In the genomic region with DNA sequence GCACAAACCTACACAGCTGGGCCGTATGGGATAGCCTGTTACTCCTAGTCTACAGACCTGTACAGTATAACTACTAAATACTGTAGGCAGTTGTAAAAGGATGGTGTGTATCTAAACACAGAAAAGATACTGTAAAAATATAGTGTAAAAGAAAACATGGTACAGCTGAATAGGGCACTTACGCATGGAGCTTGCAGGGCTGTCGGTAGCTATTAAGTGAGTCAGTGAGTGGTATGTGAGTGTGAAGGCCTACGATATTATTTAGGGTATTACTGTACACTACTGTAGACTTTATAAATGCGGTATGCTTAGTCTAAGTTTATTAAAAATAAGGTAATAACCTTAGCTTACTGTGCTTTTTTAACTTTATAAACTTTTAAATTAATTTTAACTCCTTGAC, we compare ENCODE assay signal across 9 cellular contexts. TPM values are rescaled to one million over a fixed set of nuclear protein-coding genes. Genes with fewer than 3 reads are reported as not detected.
DNase-seq lines count a peak whose midpoint lies in the region; ATAC-seq and TF ChIP-seq lines count a peak whose summit lies in the region.
"Had no signal": no experiment of that assay in that cellular context is flagged by ENCODE, and none has a peak within 500 bp of the region (broad histone marks: within the 10 kb centered on the region; RNA-seq: fewer than 3 reads in every experiment).

No MANE protein-coding gene starts in this region.

- H3K27me3 ChIP-seq in left ventricle myocardium inferior (ENCODE audit: low read depth) (no peaks in the 10 kb centered on the region), mesenchymal stem cell (ENCODE audit: control insufficient read depth in 1 of 2, insufficient read depth in 1 of 2, low read length in 2 of 2) (no peaks in the 10 kb centered on the region), vagina (no peaks in the 10 kb centered on the region), adrenal gland (no peaks in the 10 kb centered on the region), WERI-Rb-1 (ENCODE audit: insufficient read depth, low read depth, severe bottlenecking) (no peaks in the 10 kb centered on the region)
- H3K27me3 ChIP-seq: body of pancreas had no signal

- no peak for TF ChIP-seq CTCF in left ventricle myocardium inferior (IDR thresholded peaks at IDR 0.05; ENCODE audit: borderline replicate concordance)
- TF ChIP-seq CTCF in astrocyte of the cerebellum (IDR thresholded peaks at IDR 0.05; ENCODE audit: low read depth, low read length, missing control alignments), result no peak
- TF ChIP-seq CTCF in vagina (IDR thresholded peaks at IDR 0.05), result no peak
- no peak for TF ChIP-seq CTCF in adrenal gland (IDR thresholded peaks at IDR 0.05)
- TF ChIP-seq CTCF in WERI-Rb-1 (IDR thresholded peaks at IDR 0.05; ENCODE audit: low read depth, low read length), result no peak

- no peak overlapping the region for H2BK5ac ChIP-seq in mesenchymal stem cell (ENCODE audit: low read depth, low read length, poor library complexity, severe bottlenecking)

- no peak overlapping the region for H3K14ac ChIP-seq in mesenchymal stem cell (ENCODE audit: low read length in 2 of 2)

- H2AK5ac ChIP-seq in mesenchymal stem cell (ENCODE audit: low read length, severe bottlenecking), result no peak overlapping the region

- peak overlapping the region; percentile 85 for H3K4me3 ChIP-seq in left ventricle myocardium inferior
- H3K4me3 ChIP-seq in astrocyte of the cerebellum (ENCODE audit: low read depth, low read length), result peak overlapping the region; percentile 92
- peak overlapping the region in 1 of 2 experiments; percentile 91 for H3K4me3 ChIP-seq in mesenchymal stem cell (ENCODE audit: insufficient read depth in 1 of 2, low read depth in 1 of 2, low read length in 2 of 2)
- H3K4me3 ChIP-seq in vagina, result peak overlapping the region; percentile 86 to 93
- peak overlapping the region in 1 of 4 donors; percentile 80 for H3K4me3 ChIP-seq in adrenal gland
- no peak overlapping the region for H3K4me3 ChIP-seq in WERI-Rb-1 (ENCODE audit: low read depth, low read length)

- no peak overlapping the region for H4K8ac ChIP-seq in mesenchymal stem cell (ENCODE audit: low read length)

- no peak for DNase-seq in left ventricle myocardium inferior
- no peak for DNase-seq in Right ventricle myocardium superior
- no peak for DNase-seq in astrocyte of the cerebellum (ENCODE audit: low read depth)
- DNase-seq in mesenchymal stem cell, result peak; percentile 33
- no peak for DNase-seq in vagina (ENCODE audit: extremely low spot score in 2 of 2)
- DNase-seq in adrenal gland, result no peak
- no peak for DNase-seq in NCI-H1694 (lab: John Stamatoyannopoulos, UW)
- DNase-seq in WERI-Rb-1, result no peak

- no peak overlapping the region for H2AFZ ChIP-seq in mesenchymal stem cell (ENCODE audit: low read depth, low read length)

- intact Hi-C loops in left ventricle myocardium inferior (cut with micrococcal nuclease), result no loop called here
- intact Hi-C loops in Right ventricle myocardium superior (cut with DNase I), result no loop called here
- intact Hi-C loops in vagina (cut with DNase I), result no loop called here
- intact Hi-C loops in adrenal gland (cut with DNase I), result no loop called here

- WGBS in mesenchymal stem cell, result 94% methylated on average over 2 of the region's 5 CpGs
- WGBS in adrenal gland, 4 donors, result 83 to 92% (median 89%) methylated on average over 5 of the region's 5 CpGs

- H3K36me3 ChIP-seq in left ventricle myocardium inferior (peaks cover 7% of the 10 kb centered on the region), mesenchymal stem cell (ENCODE audit: control insufficient read depth in 1 of 2, insufficient read depth in 2 of 2, low read depth in 1 of 2, low read length in 2 of 2) (peaks cover 5 to 19% of the 10 kb centered on the region in 2 experiments), vagina (no peaks in the 10 kb centered on the region), adrenal gland (replicated peaks in 1 of 2) (peaks cover 0 to 7% of the 10 kb centered on the region in 2 donors), WERI-Rb-1 (peaks cover 11% of the 10 kb centered on the region)

- H3K79me1 ChIP-seq in mesenchymal stem cell (replicated peaks; ENCODE audit: low read length, poor library complexity, severe bottlenecking), result peaks cover 25% of the 10 kb centered on the region

- no peaks in the 10 kb centered on the region for H3K9me3 ChIP-seq in left ventricle myocardium inferior (replicated peaks)
- no peaks in the 10 kb centered on the region for H3K9me3 ChIP-seq in mesenchymal stem cell (ENCODE audit: control insufficient read depth, low read length)
- H3K9me3 ChIP-seq in vagina, result no peaks in the 10 kb centered on the region
- H3K9me3 ChIP-seq in adrenal gland (replicated peaks in 1 of 3), result no peaks in the 10 kb centered on the region
- no peaks in the 10 kb centered on the region for H3K9me3 ChIP-seq in WERI-Rb-1 (ENCODE audit: severe bottlenecking)
- H3K9me3 ChIP-seq: body of pancreas had no signal

- H3K9ac ChIP-seq in mesenchymal stem cell (ENCODE audit: low read length), result peak overlapping the region; percentile 98

- peak overlapping the region; percentile 35 for H3K4me2 ChIP-seq in mesenchymal stem cell (ENCODE audit: low read length, poor library complexity, severe bottlenecking)

- TF ChIP-seq POLR2A in vagina (IDR thresholded peaks at IDR 0.05) (no peak), adrenal gland (IDR thresholded peaks at IDR 0.05) (no peak)

- no peak overlapping the region for H2BK120ac ChIP-seq in mesenchymal stem cell (ENCODE audit: low read depth, low read length)

- no peak overlapping the region for H3K4ac ChIP-seq in mesenchymal stem cell (ENCODE audit: low read depth in 1 of 2, low read length in 2 of 2)

- no peak overlapping the region for H2BK15ac ChIP-seq in mesenchymal stem cell (ENCODE audit: low read depth, poor library complexity, severe bottlenecking)

- no peak overlapping the region for H3K18ac ChIP-seq in mesenchymal stem cell (ENCODE audit: low read depth in 1 of 2, low read length in 2 of 2)

- H3K27ac ChIP-seq in left ventricle myocardium inferior (replicated peaks) (no peak overlapping the region), mesenchymal stem cell (ENCODE audit: low read length, poor library complexity, severe bottlenecking) (no peak overlapping the region), vagina (no peak overlapping the region), adrenal gland (no peak overlapping the region), WERI-Rb-1 (no peak overlapping the region; the same call in 1 of the 2 replicates)

- no peak overlapping the region for H3K23ac ChIP-seq in mesenchymal stem cell (ENCODE audit: low read length in 2 of 2)

- H4K91ac ChIP-seq in mesenchymal stem cell (ENCODE audit: low read length), result no peak overlapping the region

- H3K4me1 ChIP-seq in left ventricle myocardium inferior (peaks cover 59% of the 10 kb centered on the region), mesenchymal stem cell (ENCODE audit: control insufficient read depth, insufficient read depth, low read depth, low read length) (peaks cover 9% of the 10 kb centered on the region), vagina (peaks cover 41% of the 10 kb centered on the region), adrenal gland (replicated peaks in 1 of 2) (peaks cover 12 to 36% of the 10 kb centered on the region in 2 donors)

- in situ Hi-C loops in astrocyte of the cerebellum (cut with HindIII; ENCODE audit: low sequenced_read_pairs), result no loop called here

- no peak for ATAC-seq in Right ventricle myocardium superior (ENCODE audit: poor library complexity)

- no peak overlapping the region for H2BK12ac ChIP-seq in mesenchymal stem cell (ENCODE audit: low read length in 2 of 2)

RNA-seq across cellular contexts. Expression of a gene that starts 1.2 kb away (rescaled TPM):
- total RNA-seq in left ventricle myocardium inferior (8.9 TPM), Right ventricle myocardium superior (9.9 TPM), vagina (16.7 TPM), adrenal gland (10 to 100 TPM in 7 of 8 donors, 1 to 10 TPM in 1; 10.0 to 26.3 (median 18.0) TPM)
- polyA plus RNA-seq in mesenchymal stem cell (2013, experiment 1 of 2), result 48.8 TPM
- polyA plus RNA-seq in mesenchymal stem cell (2013, experiment 2 of 2), result 47.8 TPM
- 10 to 100 TPM; 23.5 to 31.8 (median 27.3) TPM for polyA plus RNA-seq in adrenal gland
